24 cellular contexts compared by ENCODE assay signal in the genomic region with DNA sequence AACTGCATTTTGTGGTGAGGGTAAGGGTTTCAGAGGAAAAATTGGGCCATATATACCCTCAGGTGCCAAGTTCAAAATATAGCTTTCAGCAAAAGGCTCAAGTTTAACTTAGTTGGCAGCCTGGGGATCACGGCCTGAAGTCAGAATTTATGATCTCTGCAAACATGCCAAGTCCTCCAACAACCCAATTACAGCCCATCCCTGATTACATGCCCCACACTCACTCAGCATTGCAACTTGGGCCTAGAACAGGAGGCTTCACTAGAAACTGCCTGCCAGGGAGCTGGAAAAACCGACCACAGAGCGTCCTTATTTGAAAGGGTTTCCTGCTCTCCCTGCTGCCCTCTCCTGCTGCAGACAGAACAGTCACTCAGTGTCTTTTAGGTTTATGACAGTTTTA. TPM values are rescaled to one million over a fixed set of nuclear protein-coding genes. Genes with fewer than 3 reads are reported as not detected.
DNase-seq lines count a peak whose midpoint lies in the region; ATAC-seq and TF ChIP-seq lines count a peak whose summit lies in the region.
"Had no signal": no experiment of that assay in that cellular context is flagged by ENCODE, and none has a peak within 500 bp of the region (broad histone marks: within the 10 kb centered on the region; RNA-seq: fewer than 3 reads in every experiment).

No MANE protein-coding gene starts in this region.

- no peaks in the 10 kb centered on the region for H4K20me1 ChIP-seq in osteoblast (ENCODE audit: insufficient read depth, low read length)

- no peak overlapping the region for H3K4me2 ChIP-seq in osteoblast (ENCODE audit: insufficient read depth, low read length)

- in situ Hi-C loops in brain microvascular endothelial cell (cut with HindIII; ENCODE audit: low pct_ligation_motif_present, low sequenced_read_pairs): no loop called here

- TF ChIP-seq CTCF in osteoblast (IDR thresholded peaks at IDR 0.05; ENCODE audit: extremely low read depth, low read depth, low read length): peak; percentile 13
- TF ChIP-seq CTCF in brain microvascular endothelial cell (IDR thresholded peaks at IDR 0.05; ENCODE audit: low read depth, low read length, missing control alignments): no peak

- DNase-seq in EH (ENCODE audit: low read depth) (peak; percentile 7), MG63 (peak; percentile 8), fibroblast of peridontal ligament (ENCODE audit: extremely low read depth) (peak; percentile 18), osteoblast (ENCODE audit: insufficient read length, low spot score, missing footprints) (no peak), brain microvascular endothelial cell (no peak), RPMI8226 (no peak), caudate nucleus (lab: John Stamatoyannopoulos, UW) (no peak)
- DNase-seq: activated CD4-positive, alpha-beta T cell treated with anti-CD3 and anti-CD28 coated beads, Interleukin-2, amount 50 U/mL, for 4 hours; activated effector memory CD4-positive, alpha-beta T cell treated with anti-CD3 and anti-CD28 coated beads, Interleukin-2, amount 50 U/mL, for 16 hours; activated naive CD8-positive, alpha-beta T cell treated with anti-CD3 and anti-CD28 coated beads, Interleukin-2, amount 50 U/mL, for 24 hours; body of pancreas; Kasumi-1; lower lobe of right lung; NCI-H1105 treated with DMSO at 0.1 percent for 48 hours; NCI-H2081 treated with DMSO at 0.1 percent for 48 hours; NCI-H524; stimulated activated CD4-positive, alpha-beta T cell treated with anti-CD3 and anti-CD28 coated beads, Interleukin-4, amount 100 ng/mL, for 4 hours; stimulated activated naive CD8-positive, alpha-beta T cell treated with anti-CD3 and anti-CD28 coated beads, Interleukin-15, Interleukin-2, amounts not matched to agents 100 U/mL and 50 U/mL, for 24 hours; thyroid gland; WERI-Rb-1 had no signal

- no peaks in the 10 kb centered on the region for H3K9me3 ChIP-seq in MG63
- no peaks in the 10 kb centered on the region for H3K9me3 ChIP-seq in osteoblast (ENCODE audit: low read depth, low read length)
- H3K9me3 ChIP-seq: body of pancreas, lower lobe of right lung, neutrophil, thyroid gland had no signal

- no peaks in the 10 kb centered on the region; the same call in 1 of the 2 replicates for H3K27me3 ChIP-seq in MG63
- H3K27me3 ChIP-seq in osteoblast (ENCODE audit: insufficient read depth, low read length): peaks cover 26% of the 10 kb centered on the region
- no peaks in the 10 kb centered on the region for H3K27me3 ChIP-seq in brain microvascular endothelial cell (replicated peaks)
- H3K27me3 ChIP-seq: body of pancreas, thyroid gland had no signal

- no peaks in the 10 kb centered on the region for H3K79me2 ChIP-seq in osteoblast (ENCODE audit: insufficient read depth, low read length)

- H2AFZ ChIP-seq in osteoblast (ENCODE audit: low read length): peak overlapping the region; percentile 41

- H3K36me3 ChIP-seq in MG63 (no peaks in the 10 kb centered on the region), osteoblast (ENCODE audit: insufficient read depth, low read length) (no peaks in the 10 kb centered on the region), brain microvascular endothelial cell (replicated peaks) (no peaks in the 10 kb centered on the region)
- H3K36me3 ChIP-seq: lower lobe of right lung, neutrophil, thyroid gland, WERI-Rb-1 had no signal

- H3K27ac ChIP-seq in osteoblast (ENCODE audit: low read depth, low read length) (no peak overlapping the region), brain microvascular endothelial cell (no peak overlapping the region), caudate nucleus (ENCODE audit: low read depth, low read length) (no peak overlapping the region)
- H3K27ac ChIP-seq: body of pancreas, lower lobe of right lung, neutrophil, thyroid gland, WERI-Rb-1 had no signal

- no peaks in the 10 kb centered on the region for H3K4me1 ChIP-seq in osteoblast (ENCODE audit: insufficient read depth, low read length)
- H3K4me1 ChIP-seq: lower lobe of right lung, thyroid gland had no signal

- H3K4me3 ChIP-seq in MG63 (no peak overlapping the region), osteoblast (ENCODE audit: insufficient read depth, low read length) (no peak overlapping the region), brain microvascular endothelial cell (ENCODE audit: low read depth, low read length) (no peak overlapping the region)
- H3K4me3 ChIP-seq: body of pancreas, lower lobe of right lung, thyroid gland had no signal

- no peak for ATAC-seq in HG03565 (IDR thresholded peaks at IDR 0.05; ENCODE audit: unreplicated experiment)
- ATAC-seq: activated naive CD8-positive, alpha-beta T cell treated with anti-CD3 and anti-CD28 coated beads, Interleukin-2, amount 50 U/mL, for 24 hours; body of pancreas; lower lobe of right lung; SK-N-SH treated with all-trans-retinoic acid at 6 μM for 48 hours; stimulated activated naive CD8-positive, alpha-beta T cell treated with anti-CD3 and anti-CD28 coated beads, Interleukin-15, Interleukin-2, amounts not matched to agents 100 U/mL and 50 U/mL, for 24 hours had no signal

RNA-seq across cellular contexts. Expression of a gene that starts 12.4 kb away (rescaled TPM):
- not detected in 2 replicates for total RNA-seq in MG63 (2014; rRNA removed; shearing (Covaris generic); ENCODE audit: low replicate concordance)
- not detected in 2 replicates for total RNA-seq in osteoblast
- total RNA-seq: T-helper 2 cell treated with Interferon-gamma antibody and Interleukin-4, amounts not matched to agents 100 ng/mL and 5 ng/mL, for 36 hours had no signal

RNA-seq across cellular contexts. Expression of a gene that starts 47.8 kb away (rescaled TPM):
- not detected in 2 replicates for total RNA-seq in MG63 (2014; rRNA removed; shearing (Covaris generic); ENCODE audit: low replicate concordance)
- total RNA-seq in osteoblast: not detected in 2 replicates
- total RNA-seq: body of pancreas; lower lobe of right lung; T-helper 2 cell treated with Interferon-gamma antibody and Interleukin-4, amounts not matched to agents 100 ng/mL and 5 ng/mL, for 36 hours; thyroid gland had no signal

Comparison
In these comparisons a context has a peak if more than half of its experiments do, and no peak if none do; other contexts are left out.
1. DNase-seq: peak in EH (single experiment), MG63 (single experiment) and fibroblast of peridontal ligament (single experiment); none in osteoblast (single experiment), brain microvascular endothelial cell (single experiment), RPMI8226 (single experiment) and caudate nucleus (0 of 61).